ENCODE assay signal across 16 cellular contexts in genomic region chr1:151002611-151003010, GRCh38. TPM values are rescaled to one million over a fixed set of nuclear protein-coding genes. Genes with fewer than 3 reads are reported as not detected.
A peak's percentile ranks its signal among the peaks of the same experiment; 100 is the strongest.
DNase-seq lines count a peak whose midpoint lies in the region; ATAC-seq and TF ChIP-seq lines count a peak whose summit lies in the region.
"Had no signal": no experiment of that assay in that cellular context is flagged by ENCODE, and none has a peak within 500 bp of the region (broad histone marks: within the 10 kb centered on the region; RNA-seq: fewer than 3 reads in every experiment).

No MANE protein-coding gene starts in this region.

- TF ChIP-seq CTCF in DND-41 (IDR thresholded peaks at IDR 0.05; ENCODE audit: borderline replicate concordance, extremely low read depth, low read length, poor library complexity, severe bottlenecking) (no peak), breast epithelium (IDR thresholded peaks at IDR 0.05) (no peak), nephron progenitor cell (IDR thresholded peaks at IDR 0.05) (no peak)

- H3K79me2 ChIP-seq in DND-41 (ENCODE audit: insufficient read depth, low read length), result no peaks in the 10 kb centered on the region

- H3K36me3 ChIP-seq in BLaER1 treated with 17β-estradiol and CSF1 and Interleukin-3, amounts not matched to agents 10 nM and 100 nM, result peaks cover 15 to 51% (median 29%) of the 10 kb centered on the region in 11 experiments
- H3K36me3 ChIP-seq in DND-41 (ENCODE audit: insufficient read depth, low read length) (no peaks in the 10 kb centered on the region; the same call in 1 of the 2 replicates), breast epithelium (peaks cover 11% of the 10 kb centered on the region)

- no peak overlapping the region for H2AFZ ChIP-seq in DND-41 (ENCODE audit: low read depth, low read length)
- H2AFZ ChIP-seq: PC-9 had no signal

- no peaks in the 10 kb centered on the region for H3K9me3 ChIP-seq in BLaER1 treated with 17β-estradiol and CSF1 and Interleukin-3, amounts not matched to agents 10 nM and 100 nM (replicated peaks in 1 of 11)
- H3K9me3 ChIP-seq in DND-41 (ENCODE audit: insufficient read depth, low read length, severe bottlenecking) (no peaks in the 10 kb centered on the region), breast epithelium (no peaks in the 10 kb centered on the region)

- H3K36me3 Mint-ChIP-seq in nephron progenitor cell (ENCODE audit: low read depth), result peaks cover 21% of the 10 kb centered on the region

- H3K4me1 ChIP-seq in BLaER1 treated with 17β-estradiol and CSF1 and Interleukin-3, amounts not matched to agents 10 nM and 100 nM, result peaks cover 66 to 87% (median 83%) of the 10 kb centered on the region in 10 experiments
- peaks cover 48% of the 10 kb centered on the region for H3K4me1 ChIP-seq in DND-41 (ENCODE audit: insufficient read depth, low read length)
- peaks cover 0 to 19% of the 10 kb centered on the region in 2 donors for H3K4me1 ChIP-seq in breast epithelium

- peaks cover 2% of the 10 kb centered on the region for H3K27me3 Mint-ChIP-seq in nephron progenitor cell (ENCODE audit: low read depth, poor library complexity)
- H3K27me3 Mint-ChIP-seq: stimulated activated memory B cell treated with anti-CD40 and anti-IgM and Interleukin-4, amounts not matched to agents 10 μg/mL and 1 μg/mL and 100 μg/mL, for 72 hours had no signal

- H3K27ac ChIP-seq in BLaER1 treated with 17β-estradiol and CSF1 and Interleukin-3, amounts not matched to agents 10 nM and 100 nM, result peak overlapping the region in 10 of 11 experiments; percentile 33 to 85 (median 70); a peak in 19 of 22 replicates
- H3K27ac ChIP-seq in DND-41 (ENCODE audit: low read length) (0 out of 2 replicates have a peak overlapping the region, but pooled peaks have one; percentile 4), breast epithelium (peak overlapping the region; percentile 42 to 44)
- H3K27ac ChIP-seq: PC-9 had no signal

- H3K27me3 ChIP-seq in BLaER1 treated with 17β-estradiol and CSF1 and Interleukin-3, amounts not matched to agents 10 nM and 100 nM, result no peaks in the 10 kb centered on the region
- H3K27me3 ChIP-seq in DND-41 (ENCODE audit: insufficient read depth, low read length, poor library complexity) (no peaks in the 10 kb centered on the region), breast epithelium (no peaks in the 10 kb centered on the region)

- peaks cover 53% of the 10 kb centered on the region for H3K4me1 Mint-ChIP-seq in nephron progenitor cell

- intact Hi-C loops in breast epithelium (cut with DNase I; ENCODE audit: low total_unique reads), result no loop called here

- H3K27ac Mint-ChIP-seq in nephron progenitor cell, result peak overlapping the region; percentile 47
- H3K27ac Mint-ChIP-seq: stimulated activated memory B cell treated with anti-CD40 and anti-IgM and Interleukin-4, amounts not matched to agents 10 μg/mL and 1 μg/mL and 100 μg/mL, for 72 hours had no signal

- ATAC-seq in DND-41 (ENCODE audit: insufficient read depth, low read depth) (no peak), GM19452 (IDR thresholded peaks at IDR 0.05; ENCODE audit: unreplicated experiment) (no peak)
- ATAC-seq: left lobe of liver; stimulated activated memory B cell treated with anti-CD40 and anti-IgM and Interleukin-4, amounts not matched to agents 10 μg/mL and 1 μg/mL and 100 μg/mL, for 72 hours had no signal

- peak overlapping the region in 9 of 11 experiments; percentile 24 to 82 (median 63); a peak in 15 of 22 replicates for H3K9ac ChIP-seq in BLaER1 treated with 17β-estradiol and CSF1 and Interleukin-3, amounts not matched to agents 10 nM and 100 nM
- 0 out of 2 replicates have a peak overlapping the region, but pooled peaks have one; percentile 8 for H3K9ac ChIP-seq in DND-41 (ENCODE audit: low read depth, low read length)

- peak overlapping the region; percentile 83 to 97 (median 93) for H3K4me2 ChIP-seq in BLaER1 treated with 17β-estradiol and CSF1 and Interleukin-3, amounts not matched to agents 10 nM and 100 nM
- H3K4me2 ChIP-seq in DND-41 (ENCODE audit: insufficient read depth, low read length), result peak overlapping the region; percentile 26
- H3K4me2 ChIP-seq: PC-9 had no signal

- H3K4me3 ChIP-seq in BLaER1 treated with 17β-estradiol and CSF1 and Interleukin-3, amounts not matched to agents 10 nM and 100 nM, result peak overlapping the region in 6 of 10 experiments; percentile 49 to 76 (median 70); a peak in 10 of 20 replicates
- H3K4me3 ChIP-seq in DND-41 (ENCODE audit: low read depth in 1 of 2, low read length in 2 of 2) (no peak overlapping the region), breast epithelium (peak overlapping the region in 1 of 3 donors; percentile 1)
- H3K4me3 ChIP-seq: PC-9 had no signal

- H3K9me3 Mint-ChIP-seq in nephron progenitor cell, result no peaks in the 10 kb centered on the region
- H3K9me3 Mint-ChIP-seq: stimulated activated memory B cell treated with anti-CD40 and anti-IgM and Interleukin-4, amounts not matched to agents 10 μg/mL and 1 μg/mL and 100 μg/mL, for 72 hours had no signal

- TF ChIP-seq POLR2A in breast epithelium (IDR thresholded peaks at IDR 0.05), result no peak

- peaks cover 0 to 10% (median 0%) of the 10 kb centered on the region in 11 experiments; a peak in 2 of 22 replicates for H4K20me1 ChIP-seq in BLaER1 treated with 17β-estradiol and CSF1 and Interleukin-3, amounts not matched to agents 10 nM and 100 nM
- no peaks in the 10 kb centered on the region for H4K20me1 ChIP-seq in DND-41 (ENCODE audit: insufficient read depth, low read length)

- H3K4me3 Mint-ChIP-seq in nephron progenitor cell, result peak overlapping the region; percentile 47
- H3K4me3 Mint-ChIP-seq: stimulated activated memory B cell treated with anti-CD40 and anti-IgM and Interleukin-4, amounts not matched to agents 10 μg/mL and 1 μg/mL and 100 μg/mL, for 72 hours had no signal

- DNase-seq in DND-41 (no peak), breast epithelium (ENCODE audit: low spot score in 2 of 2) (no peak), nephron progenitor cell (no peak), NCI-H2029 treated with DMSO at 0.1 percent for 48 hours (lab: John Stamatoyannopoulos, UW) (no peak), GOT3 (lab: John Stamatoyannopoulos, UW) (no peak)
- no peak for DNase-seq in central memory CD4-positive, alpha-beta T cell
- DNase-seq: activated CD4-positive, alpha-beta T cell treated with anti-CD3 and anti-CD28 coated beads, Interleukin-2, amount 50 U/mL, for 4 hours; aorta; head of caudate nucleus; NCI-H1092 treated with DMSO at 0.1 percent for 48 hours; NCI-H446; PC-9 had no signal

RNA-seq across cellular contexts. Expression of gene MINDY1, which starts 4.1 kb away (rescaled TPM):
- total RNA-seq in breast epithelium, result 10 to 100 TPM; 26.2 to 33.5 (median 26.5) TPM

RNA-seq across cellular contexts. Expression of gene PRUNE1, which starts 5.6 kb away (rescaled TPM):
- total RNA-seq in breast epithelium, result 10 to 100 TPM; 21.6 to 34.1 (median 32.8) TPM

RNA-seq across cellular contexts. Expression of gene ANXA9, which starts 20.5 kb away (rescaled TPM):
- total RNA-seq in breast epithelium, result 10 to 100 TPM in 1 of 3 donors, 1 to 10 TPM in 1, not detected in 1; 3.6 to 13.0 TPM
- total RNA-seq: aorta had no signal

RNA-seq across cellular contexts. Expression of gene CERS2, which starts 28.0 kb away (rescaled TPM):
- 100 to 1,000 TPM; 121 to 131 (median 128) TPM for total RNA-seq in breast epithelium

RNA-seq across cellular contexts. Expression of gene BNIPL, which starts 33.8 kb away (rescaled TPM):
- total RNA-seq in breast epithelium, result 10 to 100 TPM in 2 of 3 donors, under 1 TPM in 1; 0.16 to 47.1 (median 17.0) TPM

Comparison
In these comparisons a context has a peak if more than half of its experiments do, and no peak if none do; other contexts are left out.
1. H3K27ac ChIP-seq: peak in every context shown above with its lines; median percentile 70 in BLaER1 treated with 17β-estradiol and CSF1 and Interleukin-3, amounts not matched to agents 10 nM and 100 nM; 43 in breast epithelium; 4 in DND-41.
2. H3K4me3 ChIP-seq: peak in BLaER1 treated with 17β-estradiol and CSF1 and Interleukin-3, amounts not matched to agents 10 nM and 100 nM (6 of 10); none in DND-41 (0 of 2).